In genomic region chr1:8712413-8713229, GRCh38 we compare ENCODE assay signal across 8 cellular contexts.
DNase-seq lines count a peak whose midpoint lies in the region; ATAC-seq, FAIRE-seq and TF ChIP-seq lines count a peak whose summit lies in the region.

No MANE protein-coding gene starts in this region.

- peak; percentile 65 for ATAC-seq in Right ventricle myocardium superior (ENCODE audit: poor library complexity)
- no peak for ATAC-seq in Right ventricle myocardium inferior
- peak; percentile 93 for ATAC-seq in WTC11
- ATAC-seq in HG03095 (IDR thresholded peaks at IDR 0.05; ENCODE audit: unreplicated experiment): no peak

- CTCF ChIA-PET in WTC11 (lab: Charles Lee): interaction anchor here (0.6 to 1.3 kb wide), 3 partner anchors 136 to 361 kb away, joined by 3 to 4 read pairs (median 4); no protein-coding TSS in a partner anchor

- POLR2A ChIA-PET in WTC11 (lab: Charles Lee): interaction anchor here (0.7 to 1.0 kb wide), 3 partner anchors 10 to 288 kb away, joined by 3 to 4 read pairs (median 3); no protein-coding TSS in a partner anchor

- peak overlapping the region; percentile 50 for H3K4me3 Mint-ChIP-seq in WTC11

- TF ChIP-seq CTCF in WTC11 (IDR thresholded peaks at IDR 0.05): no peak
- TF ChIP-seq CTCF in D721Med (IDR thresholded peaks at IDR 0.05; ENCODE audit: insufficient read depth, missing control alignments): no peak

- H3K9me3 Mint-ChIP-seq in WTC11: peaks cover 4% of the 10 kb centered on the region

- no peak for FAIRE-seq in D721Med (lab: Jason Lieb, UNC)

- H3K4me1 Mint-ChIP-seq in WTC11: peaks cover 48% of the 10 kb centered on the region

- peaks cover 3% of the 10 kb centered on the region for H3K36me3 Mint-ChIP-seq in WTC11

- intact Hi-C loops in Right ventricle myocardium superior (cut with DNase I): no loop called here
- intact Hi-C loops in Right ventricle myocardium inferior (cut with DNase I): no loop called here

- peak overlapping the region; percentile 90 for H3K27ac Mint-ChIP-seq in WTC11

- no peak for DNase-seq in Right ventricle myocardium superior
- no peak for DNase-seq in Right ventricle myocardium inferior (ENCODE audit: missing footprints)
- peak; percentile 25 for DNase-seq in NCI-H2196 treated with DMSO at 0.1 percent for 48 hours (lab: John Stamatoyannopoulos, UW; ENCODE audit: unreplicated experiment)
- no peak for DNase-seq in WTC11 (ENCODE audit: low spot score)
- peak; percentile 50 for DNase-seq in glomerular visceral epithelial cell (ENCODE audit: extremely low spot score)
- DNase-seq in renal cortical epithelial cell (ENCODE audit: low read depth): peak; percentile 88
- no peak for DNase-seq in D721Med (ENCODE audit: insufficient read length, low spot score)

- no peaks in the 10 kb centered on the region for H3K27me3 Mint-ChIP-seq in WTC11 (ENCODE audit: low read depth)

TF ChIP-seq in WTC11, 78 proteins besides CTCF, POLR2A, EP300 and RAD21:
- TF ChIP-seq, protein P1, sequence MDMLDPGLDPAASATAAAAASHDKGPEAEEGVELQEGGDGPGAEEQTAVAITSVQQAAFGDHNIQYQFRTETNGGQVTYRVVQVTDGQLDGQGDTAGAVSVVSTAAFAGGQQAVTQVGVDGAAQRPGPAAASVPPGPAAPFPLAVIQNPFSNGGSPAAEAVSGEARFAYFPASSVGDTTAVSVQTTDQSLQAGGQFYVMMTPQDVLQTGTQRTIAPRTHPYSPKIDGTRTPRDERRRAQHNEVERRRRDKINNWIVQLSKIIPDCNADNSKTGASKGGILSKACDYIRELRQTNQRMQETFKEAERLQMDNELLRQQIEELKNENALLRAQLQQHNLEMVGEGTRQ (CRISPR knock-in tag; IDR thresholded peaks at IDR 0.05): peak; percentile 39; the same call in 1 of the 2 replicates
- TF ChIP-seq, protein P2, sequence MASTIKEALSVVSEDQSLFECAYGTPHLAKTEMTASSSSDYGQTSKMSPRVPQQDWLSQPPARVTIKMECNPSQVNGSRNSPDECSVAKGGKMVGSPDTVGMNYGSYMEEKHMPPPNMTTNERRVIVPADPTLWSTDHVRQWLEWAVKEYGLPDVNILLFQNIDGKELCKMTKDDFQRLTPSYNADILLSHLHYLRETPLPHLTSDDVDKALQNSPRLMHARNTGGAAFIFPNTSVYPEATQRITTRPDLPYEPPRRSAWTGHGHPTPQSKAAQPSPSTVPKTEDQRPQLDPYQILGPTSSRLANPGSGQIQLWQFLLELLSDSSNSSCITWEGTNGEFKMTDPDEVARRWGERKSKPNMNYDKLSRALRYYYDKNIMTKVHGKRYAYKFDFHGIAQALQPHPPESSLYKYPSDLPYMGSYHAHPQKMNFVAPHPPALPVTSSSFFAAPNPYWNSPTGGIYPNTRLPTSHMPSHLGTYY (CRISPR knock-in tag; IDR thresholded peaks at IDR 0.05): no peak
- no peak for TF ChIP-seq RORB (CRISPR knock-in tag; IDR thresholded peaks at IDR 0.05)
- TF ChIP-seq NR3C1 (CRISPR knock-in tag; conservative IDR thresholded peaks at IDR 0.05; ENCODE audit: low read depth): no peak
- TF ChIP-seq, protein P3, sequence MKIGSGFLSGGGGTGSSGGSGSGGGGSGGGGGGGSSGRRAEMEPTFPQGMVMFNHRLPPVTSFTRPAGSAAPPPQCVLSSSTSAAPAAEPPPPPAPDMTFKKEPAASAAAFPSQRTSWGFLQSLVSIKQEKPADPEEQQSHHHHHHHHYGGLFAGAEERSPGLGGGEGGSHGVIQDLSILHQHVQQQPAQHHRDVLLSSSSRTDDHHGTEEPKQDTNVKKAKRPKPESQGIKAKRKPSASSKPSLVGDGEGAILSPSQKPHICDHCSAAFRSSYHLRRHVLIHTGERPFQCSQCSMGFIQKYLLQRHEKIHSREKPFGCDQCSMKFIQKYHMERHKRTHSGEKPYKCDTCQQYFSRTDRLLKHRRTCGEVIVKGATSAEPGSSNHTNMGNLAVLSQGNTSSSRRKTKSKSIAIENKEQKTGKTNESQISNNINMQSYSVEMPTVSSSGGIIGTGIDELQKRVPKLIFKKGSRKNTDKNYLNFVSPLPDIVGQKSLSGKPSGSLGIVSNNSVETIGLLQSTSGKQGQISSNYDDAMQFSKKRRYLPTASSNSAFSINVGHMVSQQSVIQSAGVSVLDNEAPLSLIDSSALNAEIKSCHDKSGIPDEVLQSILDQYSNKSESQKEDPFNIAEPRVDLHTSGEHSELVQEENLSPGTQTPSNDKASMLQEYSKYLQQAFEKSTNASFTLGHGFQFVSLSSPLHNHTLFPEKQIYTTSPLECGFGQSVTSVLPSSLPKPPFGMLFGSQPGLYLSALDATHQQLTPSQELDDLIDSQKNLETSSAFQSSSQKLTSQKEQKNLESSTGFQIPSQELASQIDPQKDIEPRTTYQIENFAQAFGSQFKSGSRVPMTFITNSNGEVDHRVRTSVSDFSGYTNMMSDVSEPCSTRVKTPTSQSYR (CRISPR knock-in tag; IDR thresholded peaks at IDR 0.05): no peak
- TF ChIP-seq CREM (CRISPR knock-in tag; IDR thresholded peaks at IDR 0.05): no peak

Comparison
In these comparisons a context has a peak if more than half of its experiments do, and no peak if none do; other contexts are left out.
1. ATAC-seq: peak in Right ventricle myocardium superior (single experiment) and WTC11 (single experiment); none in Right ventricle myocardium inferior (single experiment) and HG03095 (single experiment).
2. DNase-seq: peak in NCI-H2196 treated with DMSO at 0.1 percent for 48 hours (single experiment), glomerular visceral epithelial cell (single experiment) and renal cortical epithelial cell (single experiment); none in Right ventricle myocardium superior (single experiment), Right ventricle myocardium inferior (single experiment), WTC11 (single experiment) and D721Med (single experiment).